In the genomic region with DNA sequence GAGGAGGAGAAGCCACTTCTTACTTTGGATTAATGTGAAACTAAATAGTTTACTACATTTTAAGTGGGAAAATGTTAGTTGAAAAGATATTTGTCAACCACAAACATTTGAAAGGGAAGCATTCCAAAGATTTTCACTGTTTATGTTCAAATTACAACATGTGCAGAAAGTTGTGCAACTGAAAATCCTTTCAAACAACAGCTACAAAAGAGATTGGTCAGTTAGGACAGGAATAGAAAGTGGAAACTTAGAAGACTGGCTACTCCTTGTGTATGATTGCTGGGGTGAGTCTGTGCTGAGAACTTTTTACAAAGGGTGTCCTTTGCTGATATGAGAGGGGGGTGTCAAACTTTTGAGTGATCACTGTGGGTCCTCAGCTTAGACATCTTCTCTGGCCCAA, we compare ENCODE assay signal across 11 cellular contexts.
DNase-seq lines count a peak whose midpoint lies in the region; ATAC-seq and TF ChIP-seq lines count a peak whose summit lies in the region.
"Had no signal": no experiment of that assay in that cellular context is flagged by ENCODE, and none has a peak within 500 bp of the region (broad histone marks: within the 10 kb centered on the region; RNA-seq: fewer than 3 reads in every experiment).

No MANE protein-coding gene starts in this region.

- dilution Hi-C loops in IMR-90 (cut with HindIII; ENCODE audit: low sequenced_read_pairs, unreplicated experiment) = no loop called here

- H3K4me1 Mint-ChIP-seq in chondrocyte (ENCODE audit: low read depth) = peaks cover 71% of the 10 kb centered on the region
- H3K4me1 Mint-ChIP-seq: T-cell had no signal

- peak overlapping the region; percentile 98 for H2AK5ac ChIP-seq in IMR-90 (ENCODE audit: low read depth, low read length)

- peak overlapping the region; percentile 93 for H2BK15ac ChIP-seq in IMR-90 (ENCODE audit: low read depth, low read length)

- H3K4me3 ChIP-seq in IMR-90 (ENCODE audit: insufficient read depth, low read depth, low read length) (no peak overlapping the region), right lobe of liver (peak overlapping the region in 1 of 3 donors; percentile 2), transverse colon (no peak overlapping the region)
- H3K4me3 ChIP-seq: body of pancreas had no signal

- no peaks in the 10 kb centered on the region for H3K79me1 ChIP-seq in IMR-90 (ENCODE audit: low read depth in 1 of 2, low read length in 2 of 2)

- peak overlapping the region; percentile 61 for H3K56ac ChIP-seq in IMR-90 (ENCODE audit: extremely low read depth, insufficient read depth, low read length)

- no peak for TF ChIP-seq EP300 in transverse colon (IDR thresholded peaks at IDR 0.05; ENCODE audit: low read depth)

- H2BK20ac ChIP-seq in IMR-90 (ENCODE audit: low read depth, low read length) = peak overlapping the region; percentile 94

- peak overlapping the region; percentile 91 for H3K27ac Mint-ChIP-seq in chondrocyte (ENCODE audit: unreplicated experiment)
- H3K27ac Mint-ChIP-seq: T-cell had no signal

- H4K20me1 ChIP-seq in IMR-90 (ENCODE audit: insufficient read depth, low read length) = no peaks in the 10 kb centered on the region

- H3K14ac ChIP-seq in IMR-90 (replicated peaks; ENCODE audit: low read depth, low read length) = peak overlapping the region; percentile 93

- H3K18ac ChIP-seq in IMR-90 (ENCODE audit: low read depth, low read length) = peak overlapping the region; percentile 100

- peak overlapping the region; percentile 98 for H3K4me2 ChIP-seq in IMR-90 (ENCODE audit: low read depth, low read length)

- POLR2A ChIA-PET in IMR-90 (lab: Charles Lee; ENCODE audit: unreplicated experiment) = interaction anchor here (0.5 to 0.6 kb wide), 2 partner anchors 205 to 435 kb away, joined by 3 to 7 read pairs; no protein-coding TSS in a partner anchor

- peak overlapping the region; percentile 75 for H2AFZ ChIP-seq in IMR-90 (replicated peaks; ENCODE audit: low read length, poor library complexity)

- peaks cover 2% of the 10 kb centered on the region for H3K36me3 Mint-ChIP-seq in chondrocyte (ENCODE audit: low read depth)
- H3K36me3 Mint-ChIP-seq: T-cell had no signal

- H3K36me3 ChIP-seq in IMR-90 (ENCODE audit: control insufficient read depth, insufficient read depth, low read length) = no peaks in the 10 kb centered on the region
- H3K36me3 ChIP-seq in right lobe of liver = no peaks in the 10 kb centered on the region
- H3K36me3 ChIP-seq in transverse colon = no peaks in the 10 kb centered on the region

- intact Hi-C loops in IMR-90 (cut with micrococcal nuclease) = loop anchor here (1.0 to 5.0 kb wide), 5 partner anchors 15 to 277 kb away; a partner anchor contains a TSS
- intact Hi-C loops in right lobe of liver (cut with DNase I) = no loop called here
- intact Hi-C loops in transverse colon (cut with DNase I; ENCODE audit: low total_unique reads) = no loop called here

- CTCF ChIA-PET in IMR-90 (lab: Yijun Ruan, JAX) = no interaction called here

- H3K27ac ChIP-seq in IMR-90 (ENCODE audit: insufficient read depth, low read length) (peak overlapping the region; percentile 99), right lobe of liver (peak overlapping the region in 2 of 3 donors; percentile 39 to 45), transverse colon (peak overlapping the region; percentile 49 to 75 (median 62))
- H3K27ac ChIP-seq: body of pancreas had no signal

- peak; percentile 90 for DNase-seq in IMR-90
- no peak for DNase-seq in chondrocyte (ENCODE audit: low spot score)
- no peak for DNase-seq in right lobe of liver
- no peak for DNase-seq in transverse colon
- no peak for DNase-seq in foreskin melanocyte
- DNase-seq in OCI-M2 (lab: John Stamatoyannopoulos, UW; ENCODE audit: unreplicated experiment) = no peak
- DNase-seq: body of pancreas, GF-D8, T-cell had no signal

- peak overlapping the region; percentile 92 for H4K91ac ChIP-seq in IMR-90 (ENCODE audit: insufficient read depth, low read depth, low read length)

- H3K4me1 ChIP-seq in IMR-90 (ENCODE audit: control insufficient read depth, insufficient read depth, low read length) = peaks cover 32% of the 10 kb centered on the region
- peaks cover 0 to 24% (median 9%) of the 10 kb centered on the region in 4 donors for H3K4me1 ChIP-seq in right lobe of liver
- peaks cover 5 to 39% (median 16%) of the 10 kb centered on the region in 4 donors for H3K4me1 ChIP-seq in transverse colon
- H3K4me1 ChIP-seq: body of pancreas had no signal

- peak overlapping the region; percentile 95 for H3K23ac ChIP-seq in IMR-90 (ENCODE audit: low read depth, low read length)

- H4K5ac ChIP-seq in IMR-90 (ENCODE audit: low read depth, low read length) = peak overlapping the region; percentile 99

- ATAC-seq in IMR-90 (ENCODE audit: low read depth) (peak; percentile 75), right lobe of liver (peak; percentile 58 to 87 (median 74)), GM19023 (IDR thresholded peaks at IDR 0.05; ENCODE audit: unreplicated experiment) (no peak)
- ATAC-seq: body of pancreas, T-cell had no signal

- in situ Hi-C loops in IMR-90 (cut with MboI; ENCODE audit: low sequenced_read_pairs) (no loop called here), transverse colon (cut with MboI; ENCODE audit: low pct_ligation_motif_present in 1 of 4, low pct_unique_long_range_greater_than_20kb in 1 of 4, low sequenced_read_pairs in 3 of 4) (no loop called here)

- H3K27me3 ChIP-seq in IMR-90 (ENCODE audit: control insufficient read depth, insufficient read depth, low read length) (no peaks in the 10 kb centered on the region), right lobe of liver (no peaks in the 10 kb centered on the region), transverse colon (no peaks in the 10 kb centered on the region)
- H3K27me3 ChIP-seq: body of pancreas had no signal

- H2AK9ac ChIP-seq in IMR-90 (replicated peaks; ENCODE audit: low read depth, low read length, poor library complexity) = peak overlapping the region; percentile 44

- no peak for TF ChIP-seq POLR2A in IMR-90 (IDR thresholded peaks at IDR 0.05; ENCODE audit: low read depth, low read length)
- no peak for TF ChIP-seq POLR2A in right lobe of liver (IDR thresholded peaks at IDR 0.05)
- TF ChIP-seq POLR2A in transverse colon (IDR thresholded peaks at IDR 0.05) = no peak

- TF ChIP-seq RAD21 in IMR-90 (IDR thresholded peaks at IDR 0.05; ENCODE audit: low read length) = no peak

- peak overlapping the region; percentile 97 for H2BK5ac ChIP-seq in IMR-90 (ENCODE audit: low read depth, low read length, poor library complexity, severe bottlenecking)

- H3K9me3 Mint-ChIP-seq in chondrocyte (ENCODE audit: low read depth) = peaks cover 5% of the 10 kb centered on the region
- H3K9me3 Mint-ChIP-seq: T-cell had no signal

- no peak for TF ChIP-seq CTCF in IMR-90 (conservative IDR thresholded peaks at IDR 0.05; ENCODE audit: low read depth, low read length)
- TF ChIP-seq CTCF in chondrocyte (IDR thresholded peaks at IDR 0.05) = no peak
- TF ChIP-seq CTCF in right lobe of liver (IDR thresholded peaks at IDR 0.05) = no peak
- TF ChIP-seq CTCF in transverse colon (IDR thresholded peaks at IDR 0.05) = no peak

- peaks cover 4% of the 10 kb centered on the region for H3K9me1 ChIP-seq in IMR-90 (ENCODE audit: insufficient read depth, low read length)

- peak overlapping the region; percentile 94 for H2BK120ac ChIP-seq in IMR-90 (ENCODE audit: low read depth, low read length)

- peak overlapping the region; percentile 74 for H3K9ac ChIP-seq in IMR-90 (ENCODE audit: low read depth, low read length)

- no peaks in the 10 kb centered on the region for H3K27me3 Mint-ChIP-seq in chondrocyte (ENCODE audit: low read depth)

- H3K4me3 Mint-ChIP-seq in chondrocyte (ENCODE audit: unreplicated experiment) = no peak overlapping the region
- H3K4me3 Mint-ChIP-seq: neural crest cell, T-cell had no signal

- H4K8ac ChIP-seq in IMR-90 (ENCODE audit: low read depth in 2 of 2, low read length in 2 of 2) = peak overlapping the region; percentile 46 to 96

- H3K9me3 ChIP-seq in IMR-90 (ENCODE audit: control insufficient read depth, insufficient read depth, low read length) = no peaks in the 10 kb centered on the region
- H3K9me3 ChIP-seq in right lobe of liver = no peaks in the 10 kb centered on the region
- no peaks in the 10 kb centered on the region for H3K9me3 ChIP-seq in transverse colon
- H3K9me3 ChIP-seq: body of pancreas had no signal

- peak overlapping the region; percentile 93 for H3K4ac ChIP-seq in IMR-90 (ENCODE audit: low read depth, low read length)

- BruUV-seq in IMR-90 (replicated peaks; lab: Mats Ljungman, UMichigan) = no TSS peak

TF ChIP-seq in IMR-90, 13 proteins besides CTCF, POLR2A, EP300 and RAD21:
- TF ChIP-seq FOS (IDR thresholded peaks at IDR 0.05; ENCODE audit: low read depth, low read length) (no peak), BHLHE40 (IDR thresholded peaks at IDR 0.05; ENCODE audit: low read depth, low read length) (peak; percentile 85; the same call in 1 of the 2 replicates), CEBPB (IDR thresholded peaks at IDR 0.05; ENCODE audit: low read depth, low read length) (peak; percentile 99)

Comparison
In these comparisons a context has a peak if more than half of its experiments do, and no peak if none do; other contexts are left out.
1. H3K27ac ChIP-seq: peak in every context shown above with its lines; median percentile 99 in IMR-90; 62 in transverse colon; 42 in right lobe of liver.